ENCODE assay signal across 12 cellular contexts in the genomic region with DNA sequence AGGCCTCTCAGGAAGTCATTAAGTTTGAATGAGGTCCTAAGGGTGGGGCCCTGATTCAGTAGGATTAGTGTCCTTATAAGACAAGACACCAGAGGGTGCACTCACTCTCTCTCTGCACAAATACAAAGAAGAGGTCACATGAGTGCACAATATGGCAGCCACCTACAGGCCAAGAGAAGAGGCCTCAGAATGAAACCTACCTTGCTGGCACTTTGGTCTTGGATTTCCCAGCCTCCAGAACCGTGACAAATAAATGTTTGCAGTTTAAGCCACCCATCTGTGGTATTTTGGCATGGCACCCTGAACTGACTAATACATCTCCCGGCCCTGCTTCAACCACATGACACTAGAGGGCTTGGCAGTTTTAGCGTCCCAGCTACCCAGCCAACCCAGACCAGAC.
DNase-seq lines count a peak whose midpoint lies in the region; ATAC-seq and TF ChIP-seq lines count a peak whose summit lies in the region.
"Had no signal": no experiment of that assay in that cellular context is flagged by ENCODE, and none has a peak within 500 bp of the region (broad histone marks: within the 10 kb centered on the region; RNA-seq: fewer than 3 reads in every experiment).

No MANE protein-coding gene starts in this region.

- H4K20me1 ChIP-seq in SU-DHL-6 (ENCODE audit: low read depth, low read length): no peaks in the 10 kb centered on the region

- H3K9me3 ChIP-seq in SU-DHL-6 (ENCODE audit: insufficient read depth, low read length): no peaks in the 10 kb centered on the region
- H3K9me3 ChIP-seq: lower lobe of right lung had no signal

- H3K27ac ChIP-seq in SU-DHL-6 (ENCODE audit: low read depth, low read length): no peak overlapping the region
- H3K27ac ChIP-seq: lower lobe of right lung, stomach had no signal

- ATAC-seq in HG03280 (IDR thresholded peaks at IDR 0.05; ENCODE audit: unreplicated experiment): no peak
- ATAC-seq: lower lobe of right lung had no signal

- peak; percentile 35 for DNase-seq in activated CD8-positive, alpha-beta memory T cell treated with anti-CD3 and anti-CD28 coated beads for 24 hours
- no peak for DNase-seq in activated CD8-positive, alpha-beta memory T cell treated with anti-CD3 and anti-CD28 coated beads, Interleukin-2, amount 50 U/mL, for 48 hours
- peak; percentile 94 for DNase-seq in KBM-7
- peak; percentile 78 for DNase-seq in kidney tubule cell (ENCODE audit: low spot score)
- no peak for DNase-seq in GDM1 (lab: John Stamatoyannopoulos, UW)
- no peak for DNase-seq in NK-92 (lab: John Stamatoyannopoulos, UW; ENCODE audit: unreplicated experiment)
- DNase-seq: central memory CD4-positive, alpha-beta T cell; lower lobe of right lung; NCI-H1436; stomach had no signal

- no peaks in the 10 kb centered on the region for H3K79me2 ChIP-seq in SU-DHL-6 (ENCODE audit: insufficient read depth, low read length)

- no peaks in the 10 kb centered on the region for H3K9me2 ChIP-seq in SU-DHL-6 (replicated peaks; ENCODE audit: insufficient read depth, low read length)

- H3K4me3 ChIP-seq in SU-DHL-6 (ENCODE audit: insufficient read depth, low read length, poor library complexity, severe bottlenecking): no peak overlapping the region
- H3K4me3 ChIP-seq: lower lobe of right lung, stomach had no signal

- no peak overlapping the region for H2AFZ ChIP-seq in SU-DHL-6 (ENCODE audit: low read depth, low read length, severe bottlenecking)

- H3K27me3 ChIP-seq in SU-DHL-6 (ENCODE audit: low read length): no peaks in the 10 kb centered on the region

- in situ Hi-C loops in KBM-7 (cut with MboI; ENCODE audit: low pct_unique_long_range_greater_than_20kb, low sequenced_read_pairs): no loop called here

- no peaks in the 10 kb centered on the region for H3K36me3 ChIP-seq in SU-DHL-6 (ENCODE audit: low read length)
- H3K36me3 ChIP-seq: lower lobe of right lung, stomach had no signal

- TF ChIP-seq CTCF in SU-DHL-6 (IDR thresholded peaks at IDR 0.05; ENCODE audit: insufficient read depth, low read length, poor library complexity, severe bottlenecking): peak; percentile 15

- no peaks in the 10 kb centered on the region for H3F3A ChIP-seq in SU-DHL-6 (ENCODE audit: insufficient read depth)

- no peak overlapping the region for H3K4me2 ChIP-seq in SU-DHL-6 (ENCODE audit: low read depth, low read length, poor library complexity, severe bottlenecking)

- H3K9ac ChIP-seq in SU-DHL-6 (ENCODE audit: low read length): no peak overlapping the region

Comparison
In these comparisons a context has a peak if more than half of its experiments do, and no peak if none do; other contexts are left out.
1. DNase-seq: peak in activated CD8-positive, alpha-beta memory T cell treated with anti-CD3 and anti-CD28 coated beads for 24 hours (single experiment), KBM-7 (single experiment) and kidney tubule cell (single experiment); none in activated CD8-positive, alpha-beta memory T cell treated with anti-CD3 and anti-CD28 coated beads, Interleukin-2, amount 50 U/mL, for 48 hours (single experiment), GDM1 (single experiment) and NK-92 (single experiment).